ENCODE assay signal across 1 cellular context in the genomic region with DNA sequence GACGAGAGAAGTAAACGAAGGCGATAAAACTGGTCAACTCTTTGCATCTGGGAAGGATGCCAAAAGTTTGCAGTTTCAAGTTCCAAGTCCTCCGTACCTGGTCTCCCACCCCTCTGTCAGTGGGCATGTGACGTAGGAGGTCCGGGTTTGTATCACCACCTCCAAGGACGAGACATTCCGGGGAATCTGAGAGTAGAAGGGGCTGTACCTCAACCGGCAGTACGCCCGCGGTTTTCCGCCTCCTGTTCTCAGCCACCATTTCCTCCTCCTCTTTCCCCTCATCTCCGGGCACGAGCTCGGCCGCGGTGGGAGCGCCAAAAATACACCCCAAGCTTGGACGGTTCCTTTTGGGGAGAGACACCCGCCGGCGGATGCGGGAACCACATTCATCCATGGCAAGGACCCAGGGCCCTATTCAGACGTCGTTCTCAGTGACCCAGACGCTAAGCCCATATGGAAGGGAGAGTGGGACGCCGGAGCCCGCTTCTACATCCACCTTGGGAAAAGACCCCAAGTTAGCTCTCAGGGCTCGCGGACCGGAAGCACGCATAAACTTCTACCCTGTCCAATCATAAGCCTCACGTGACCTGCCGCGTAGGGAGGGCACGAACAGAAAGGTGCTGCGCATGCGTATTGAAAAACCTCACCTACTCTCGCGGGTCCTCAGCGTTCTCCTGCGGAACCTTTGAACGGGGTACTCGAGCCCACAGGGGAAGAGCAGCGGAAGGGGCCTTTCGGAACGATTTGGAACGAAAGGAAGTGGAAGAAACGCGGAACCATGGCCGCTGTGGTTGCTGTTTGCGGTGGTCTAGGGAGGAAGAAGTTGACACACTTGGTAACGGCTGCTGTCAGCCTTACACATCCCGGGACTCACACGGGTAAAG.
TF ChIP-seq lines count a peak whose summit lies in the region.

Gene HELQ, minus strand, starts transcription at position 524 of the 884 bp plus-strand sequence. Its CDS starts 130 bp downstream, at position 394.
Gene MRPS18C, plus strand, starts transcription at position 759 of the 884 bp plus-strand sequence. Its CDS starts 20 bp downstream, at position 779.

TF ChIP-seq in K562, 482 proteins besides CTCF, POLR2A, EP300 and RAD21 (continued from another document and continues in another):
- peak; percentile 62; the same call in 1 of the 2 replicates for TF ChIP-seq GMEB1 (CRISPR knock-in tag; IDR thresholded peaks at IDR 0.05)
- TF ChIP-seq ZBED1 (IDR thresholded peaks at IDR 0.05) = peak; percentile 84; the same call in 1 of the 2 replicates
- TF ChIP-seq KDM5B (IDR thresholded peaks at IDR 0.05; ENCODE audit: insufficient replicate concordance, low read depth, low read length) = peak; percentile 74
- TF ChIP-seq, protein P1, sequence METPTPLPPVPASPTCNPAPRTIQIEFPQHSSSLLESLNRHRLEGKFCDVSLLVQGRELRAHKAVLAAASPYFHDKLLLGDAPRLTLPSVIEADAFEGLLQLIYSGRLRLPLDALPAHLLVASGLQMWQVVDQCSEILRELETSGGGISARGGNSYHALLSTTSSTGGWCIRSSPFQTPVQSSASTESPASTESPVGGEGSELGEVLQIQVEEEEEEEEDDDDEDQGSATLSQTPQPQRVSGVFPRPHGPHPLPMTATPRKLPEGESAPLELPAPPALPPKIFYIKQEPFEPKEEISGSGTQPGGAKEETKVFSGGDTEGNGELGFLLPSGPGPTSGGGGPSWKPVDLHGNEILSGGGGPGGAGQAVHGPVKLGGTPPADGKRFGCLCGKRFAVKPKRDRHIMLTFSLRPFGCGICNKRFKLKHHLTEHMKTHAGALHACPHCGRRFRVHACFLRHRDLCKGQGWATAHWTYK (CRISPR knock-in tag; IDR thresholded peaks at IDR 0.05) = no peak
- TF ChIP-seq SMAD1 (IDR thresholded peaks at IDR 0.05; ENCODE audit: low read depth, low read length, partially characterized antibody) = peak; percentile 82
- TF ChIP-seq ZNF77 (CRISPR knock-in tag; IDR thresholded peaks at IDR 0.05) = no peak
- TF ChIP-seq KLF6 (CRISPR knock-in tag; IDR thresholded peaks at IDR 0.05; ENCODE audit: borderline replicate concordance) = no peak
- TF ChIP-seq PHF20 (IDR thresholded peaks at IDR 0.05; ENCODE audit: partially characterized antibody) = peak; percentile 99
- TF ChIP-seq GABPA (tag; conservative IDR thresholded peaks at IDR 0.05; ENCODE audit: low read depth) = peak; percentile 100
- TF ChIP-seq TEAD4 (IDR thresholded peaks at IDR 0.05; ENCODE audit: low read length) = peak; percentile 2; the same call in 1 of the 2 replicates
- TF ChIP-seq TEAD4 (CRISPR knock-in tag; IDR thresholded peaks at IDR 0.05; ENCODE audit: borderline replicate concordance) = no peak
- TF ChIP-seq NKRF (IDR thresholded peaks at IDR 0.05; ENCODE audit: borderline replicate concordance) = peak; percentile 56
- no peak for TF ChIP-seq SRSF3 (IDR thresholded peaks at IDR 0.05; ENCODE audit: insufficient read depth, low read length)
- TF ChIP-seq NCOA1 (IDR thresholded peaks at IDR 0.05; ENCODE audit: low read depth) = peak; percentile 99
- TF ChIP-seq ZNF239 (CRISPR knock-in tag; IDR thresholded peaks at IDR 0.05) = peak; percentile 22; the same call in 1 of the 2 replicates
- peak; percentile 59 to 92 for TF ChIP-seq MAZ (CRISPR knock-in tag; conservative IDR thresholded peaks at IDR 0.05 in 1 of 2, IDR thresholded peaks at IDR 0.05 in 1 of 2)
- no peak for TF ChIP-seq MCM3 (IDR thresholded peaks at IDR 0.05)
- TF ChIP-seq, protein P2, sequence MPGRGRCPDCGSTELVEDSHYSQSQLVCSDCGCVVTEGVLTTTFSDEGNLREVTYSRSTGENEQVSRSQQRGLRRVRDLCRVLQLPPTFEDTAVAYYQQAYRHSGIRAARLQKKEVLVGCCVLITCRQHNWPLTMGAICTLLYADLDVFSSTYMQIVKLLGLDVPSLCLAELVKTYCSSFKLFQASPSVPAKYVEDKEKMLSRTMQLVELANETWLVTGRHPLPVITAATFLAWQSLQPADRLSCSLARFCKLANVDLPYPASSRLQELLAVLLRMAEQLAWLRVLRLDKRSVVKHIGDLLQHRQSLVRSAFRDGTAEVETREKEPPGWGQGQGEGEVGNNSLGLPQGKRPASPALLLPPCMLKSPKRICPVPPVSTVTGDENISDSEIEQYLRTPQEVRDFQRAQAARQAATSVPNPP (IDR thresholded peaks at IDR 0.05; ENCODE audit: borderline replicate concordance, insufficient read depth, insufficient read length) = no peak
- peak; percentile 54 for TF ChIP-seq ZBTB33 (CRISPR knock-in tag; IDR thresholded peaks at IDR 0.05)
- TF ChIP-seq BMI1 (IDR thresholded peaks at IDR 0.05; ENCODE audit: low read length) = no peak
- TF ChIP-seq, protein P3, sequence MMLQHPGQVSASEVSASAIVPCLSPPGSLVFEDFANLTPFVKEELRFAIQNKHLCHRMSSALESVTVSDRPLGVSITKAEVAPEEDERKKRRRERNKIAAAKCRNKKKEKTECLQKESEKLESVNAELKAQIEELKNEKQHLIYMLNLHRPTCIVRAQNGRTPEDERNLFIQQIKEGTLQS (IDR thresholded peaks at IDR 0.05) = peak; percentile 62
- TF ChIP-seq, protein P3 (CRISPR knock-in tag; conservative IDR thresholded peaks at IDR 0.05) = no peak; the same call in 1 of the 2 replicates
- TF ChIP-seq U2AF2 (optimal IDR thresholded peaks at IDR 0.05; ENCODE audit: low read depth, low read length) = no peak
- peak; percentile 87 for TF ChIP-seq ARHGAP35 (IDR thresholded peaks at IDR 0.05; ENCODE audit: partially characterized antibody)
- TF ChIP-seq ZEB2 (IDR thresholded peaks at IDR 0.05) = peak; percentile 99
- TF ChIP-seq CEBPB (tag; IDR thresholded peaks at IDR 0.05) = no peak
- TF ChIP-seq ZBTB11 (CRISPR knock-in tag; IDR thresholded peaks at IDR 0.05) = peak; percentile 95 to 99 (median 98)
- TF ChIP-seq, protein P4, sequence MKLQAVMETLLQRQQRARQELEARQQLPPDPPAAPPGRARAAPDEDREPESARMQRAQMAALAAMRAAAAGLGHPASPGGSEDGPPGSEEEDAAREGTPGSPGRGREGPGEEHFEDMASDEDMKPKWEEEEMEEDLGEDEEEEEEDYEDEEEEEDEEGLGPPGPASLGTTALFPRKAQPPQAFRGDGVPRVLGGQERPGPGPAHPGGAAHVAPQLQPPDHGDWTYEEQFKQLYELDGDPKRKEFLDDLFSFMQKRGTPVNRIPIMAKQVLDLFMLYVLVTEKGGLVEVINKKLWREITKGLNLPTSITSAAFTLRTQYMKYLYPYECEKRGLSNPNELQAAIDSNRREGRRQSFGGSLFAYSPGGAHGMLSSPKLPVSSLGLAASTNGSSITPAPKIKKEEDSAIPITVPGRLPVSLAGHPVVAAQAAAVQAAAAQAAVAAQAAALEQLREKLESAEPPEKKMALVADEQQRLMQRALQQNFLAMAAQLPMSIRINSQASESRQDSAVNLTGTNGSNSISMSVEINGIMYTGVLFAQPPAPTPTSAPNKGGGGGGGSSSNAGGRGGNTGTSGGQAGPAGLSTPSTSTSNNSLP (IDR thresholded peaks at IDR 0.05; ENCODE audit: borderline replicate concordance, low read depth, low read length) = no peak
- 0 out of 2 replicates have a peak, but pooled peaks have one; percentile 10 for TF ChIP-seq SMC3 (conservative IDR thresholded peaks at IDR 0.05; ENCODE audit: insufficient read depth, low read depth, low read length)
- TF ChIP-seq NR1H2 (CRISPR knock-in tag; IDR thresholded peaks at IDR 0.05) = no peak
- TF ChIP-seq, protein P5, sequence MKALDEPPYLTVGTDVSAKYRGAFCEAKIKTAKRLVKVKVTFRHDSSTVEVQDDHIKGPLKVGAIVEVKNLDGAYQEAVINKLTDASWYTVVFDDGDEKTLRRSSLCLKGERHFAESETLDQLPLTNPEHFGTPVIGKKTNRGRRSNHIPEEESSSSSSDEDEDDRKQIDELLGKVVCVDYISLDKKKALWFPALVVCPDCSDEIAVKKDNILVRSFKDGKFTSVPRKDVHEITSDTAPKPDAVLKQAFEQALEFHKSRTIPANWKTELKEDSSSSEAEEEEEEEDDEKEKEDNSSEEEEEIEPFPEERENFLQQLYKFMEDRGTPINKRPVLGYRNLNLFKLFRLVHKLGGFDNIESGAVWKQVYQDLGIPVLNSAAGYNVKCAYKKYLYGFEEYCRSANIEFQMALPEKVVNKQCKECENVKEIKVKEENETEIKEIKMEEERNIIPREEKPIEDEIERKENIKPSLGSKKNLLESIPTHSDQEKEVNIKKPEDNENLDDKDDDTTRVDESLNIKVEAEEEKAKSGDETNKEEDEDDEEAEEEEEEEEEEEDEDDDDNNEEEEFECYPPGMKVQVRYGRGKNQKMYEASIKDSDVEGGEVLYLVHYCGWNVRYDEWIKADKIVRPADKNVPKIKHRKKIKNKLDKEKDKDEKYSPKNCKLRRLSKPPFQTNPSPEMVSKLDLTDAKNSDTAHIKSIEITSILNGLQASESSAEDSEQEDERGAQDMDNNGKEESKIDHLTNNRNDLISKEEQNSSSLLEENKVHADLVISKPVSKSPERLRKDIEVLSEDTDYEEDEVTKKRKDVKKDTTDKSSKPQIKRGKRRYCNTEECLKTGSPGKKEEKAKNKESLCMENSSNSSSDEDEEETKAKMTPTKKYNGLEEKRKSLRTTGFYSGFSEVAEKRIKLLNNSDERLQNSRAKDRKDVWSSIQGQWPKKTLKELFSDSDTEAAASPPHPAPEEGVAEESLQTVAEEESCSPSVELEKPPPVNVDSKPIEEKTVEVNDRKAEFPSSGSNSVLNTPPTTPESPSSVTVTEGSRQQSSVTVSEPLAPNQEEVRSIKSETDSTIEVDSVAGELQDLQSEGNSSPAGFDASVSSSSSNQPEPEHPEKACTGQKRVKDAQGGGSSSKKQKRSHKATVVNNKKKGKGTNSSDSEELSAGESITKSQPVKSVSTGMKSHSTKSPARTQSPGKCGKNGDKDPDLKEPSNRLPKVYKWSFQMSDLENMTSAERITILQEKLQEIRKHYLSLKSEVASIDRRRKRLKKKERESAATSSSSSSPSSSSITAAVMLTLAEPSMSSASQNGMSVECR (CRISPR knock-in tag; IDR thresholded peaks at IDR 0.05) = peak; percentile 15; the same call in 1 of the 2 replicates
- TF ChIP-seq FOXA3 (CRISPR knock-in tag; conservative IDR thresholded peaks at IDR 0.05 in 1 of 2, IDR thresholded peaks at IDR 0.05 in 1 of 2) = 0 out of 4 replicates have a peak, but pooled peaks of 1 of the 2 experiments have one; percentile 30
- TF ChIP-seq ZNF124 (CRISPR knock-in tag; IDR thresholded peaks at IDR 0.05) = no peak
- peak; percentile 88 for TF ChIP-seq ELF2 (CRISPR knock-in tag; IDR thresholded peaks at IDR 0.05)
